Comparison of ENCODE assay signal across 8 cellular contexts in genomic region chr17:28720247-28720996, GRCh38. TPM values are rescaled to one million over a fixed set of nuclear protein-coding genes. Genes with fewer than 3 reads are reported as not detected.
DNase-seq lines count a peak whose midpoint lies in the region; ATAC-seq, FAIRE-seq and TF ChIP-seq lines count a peak whose summit lies in the region.

No MANE protein-coding gene starts in this region.

- peak overlapping the region; percentile 95 for H3K4me2 ChIP-seq in MM.1S (ENCODE audit: low read depth, low read length)
- peak overlapping the region; percentile 96 for H3K4me2 ChIP-seq in K562 (ENCODE audit: insufficient read depth, low read length)

- in situ Hi-C loops in K562 (cut with MboI): no loop called here
- in situ Hi-C loops in transverse colon (cut with MboI; ENCODE audit: low pct_ligation_motif_present in 1 of 4, low pct_unique_long_range_greater_than_20kb in 1 of 4, low sequenced_read_pairs in 3 of 4): no loop called here

- H3K27ac ChIP-seq in MM.1S (ENCODE audit: low read length) (peak overlapping the region; percentile 73), K562 (ENCODE audit: extremely low read depth, low read depth, low read length) (peak overlapping the region; percentile 95), transverse colon (peak overlapping the region; percentile 85 to 91 (median 88))

- under 1% methylated on average over 26 of the region's 30 CpGs for WGBS in K562 (ENCODE audit: insufficient coverage, low coverage, missing lambda C conversion rate)
- WGBS in transverse colon (ENCODE audit: low coverage in 1 of 2), 2 donors: 0% methylated on average over 10 to 28 of the region's 30 CpGs

- H3K9me3 Mint-ChIP-seq in memory B cell: no peaks in the 10 kb centered on the region

- peaks cover 16% of the 10 kb centered on the region; the same call in 1 of the 2 replicates for H3K36me3 ChIP-seq in MM.1S (replicated peaks; ENCODE audit: insufficient read depth, low read length)
- peaks cover 54% of the 10 kb centered on the region for H3K36me3 ChIP-seq in K562 (ENCODE audit: control insufficient read depth, insufficient read depth, low read length)
- H3K36me3 ChIP-seq in transverse colon: peaks cover 0 to 25% (median 9%) of the 10 kb centered on the region in 4 donors

- H4K20me1 ChIP-seq in MM.1S (ENCODE audit: insufficient read depth, low read length) (0 out of 2 replicates have a peak, but pooled peaks cover 13% of the 10 kb centered on the region), K562 (replicated peaks; ENCODE audit: control insufficient read depth, insufficient read depth, low read length) (peaks cover 47% of the 10 kb centered on the region)

- TF ChIP-seq EP300 in K562 (IDR thresholded peaks at IDR 0.05; ENCODE audit: low read length) (no peak), transverse colon (IDR thresholded peaks at IDR 0.05; ENCODE audit: low read depth) (no peak)

- H3K4me3 ChIP-seq in MM.1S (ENCODE audit: low read length): peak overlapping the region; percentile 92
- H3K4me3 ChIP-seq in K562: peak overlapping the region; percentile 75
- H3K4me3 ChIP-seq in transverse colon: peak overlapping the region; percentile 50 to 83 (median 72)

- TF ChIP-seq CTCF in MM.1S (IDR thresholded peaks at IDR 0.05; ENCODE audit: low read length): peak; percentile 32
- TF ChIP-seq CTCF in K562 (IDR thresholded peaks at IDR 0.05 in 2 of 3, conservative IDR thresholded peaks at IDR 0.05 in 1 of 3; ENCODE audit: insufficient read depth in 2 of 3, low read depth in 1 of 3, low read length in 3 of 3): peak; percentile 45 to 53 (median 49)
- peak in 2 of 5 experiments; percentile 29 to 40 for TF ChIP-seq CTCF in transverse colon (IDR thresholded peaks at IDR 0.05)
- no peak for TF ChIP-seq CTCF in GM10248 (IDR thresholded peaks at IDR 0.05; ENCODE audit: control extremely low read depth, extremely low read depth, low read depth, missing control alignments)

- peaks cover 45% of the 10 kb centered on the region for H3K4me1 Mint-ChIP-seq in memory B cell

- TSS peak; percentile 76 for BruUV-seq in K562 (replicated peaks; lab: Mats Ljungman, UMichigan)

- no peaks in the 10 kb centered on the region for H3K9me1 ChIP-seq in K562 (ENCODE audit: control insufficient read depth, insufficient read depth, low read length)

- peak overlapping the region; percentile 99 for H3K27ac Mint-ChIP-seq in memory B cell

- H3K27me3 Mint-ChIP-seq in memory B cell: peaks cover 2% of the 10 kb centered on the region

- intact Hi-C loops in K562 (cut with micrococcal nuclease) (loop anchor here (10.0 kb wide), 1 partner anchor 394 kb away; no protein-coding TSS in a partner anchor), transverse colon (cut with DNase I; ENCODE audit: low total_unique reads) (loop anchor here (10.0 kb wide), 2 partner anchors 234 to 394 kb away; partner anchors contain the start of gene PHF12)

- peak overlapping the region; percentile 99 for H3K4me3 Mint-ChIP-seq in memory B cell

- peak; percentile 6; the same call in 2 of the 3 replicates for ATAC-seq in K562
- no peak for ATAC-seq in memory B cell (ENCODE audit: low read depth)

- H3F3A ChIP-seq in MM.1S (ENCODE audit: insufficient read depth, low read length): peaks cover 57% of the 10 kb centered on the region

- no peak for FAIRE-seq in K562 (lab: Jason Lieb, UNC)

- H2AFZ ChIP-seq in MM.1S (ENCODE audit: low read length) (no peak overlapping the region), K562 (ENCODE audit: low read depth, low read length) (no peak overlapping the region)

- POLR2A ChIA-PET in K562 (lab: Yijun Ruan, JAX): interaction anchor here (0.6 to 11.1 kb wide), 25 partner anchors 8 to 459 kb away, joined by 3 to 367 read pairs (median 4); partner anchors contain the start of genes ALDOC, BLTP2, FAM222B and MYO18A
- POLR2A ChIA-PET in GM10248 (lab: Yijun Ruan, JAX): interaction anchor here (1.0 to 2.0 kb wide), 12 partner anchors 8 to 397 kb away, joined by 3 to 21 read pairs (median 7); partner anchors contain the start of genes NEK8, PHF12, PROCA1 and SDF2

- H3K9me2 ChIP-seq in MM.1S (replicated peaks; ENCODE audit: insufficient read depth, low read length): no peaks in the 10 kb centered on the region

- peaks cover 27% of the 10 kb centered on the region for H3K36me3 Mint-ChIP-seq in memory B cell

- H3K27me3 ChIP-seq in MM.1S (replicated peaks; ENCODE audit: insufficient read depth, low read length): peaks cover 32% of the 10 kb centered on the region
- 0 out of 5 replicates have a peak, but pooled peaks cover 0 to 6% of the 10 kb centered on the region in 2 experiments for H3K27me3 ChIP-seq in K562 (ENCODE audit: control insufficient read depth in 2 of 2, insufficient read depth in 2 of 2, low read length in 2 of 2)
- H3K27me3 ChIP-seq in transverse colon: peaks cover 14% of the 10 kb centered on the region

- H3K9ac ChIP-seq in MM.1S (ENCODE audit: low read length): peak overlapping the region; percentile 99
- H3K9ac ChIP-seq in K562 (ENCODE audit: insufficient read depth in 1 of 2, low read depth in 2 of 2, low read length in 2 of 2): peak overlapping the region; percentile 97 to 100

- peak; percentile 17 for DNase-seq in COLO668 (lab: John Stamatoyannopoulos, UW; ENCODE audit: unreplicated experiment)
- DNase-seq in MM.1S: peak; percentile 58
- DNase-seq in K562 (ENCODE audit: extremely low read depth in 1 of 4, low spot score in 3 of 4): peak in 3 of 4 experiments; percentile 27 to 66 (median 30)
- DNase-seq in memory B cell (ENCODE audit: low spot score in 2 of 2): no peak
- no peak for DNase-seq in transverse colon
- no peak for DNase-seq in GM10248 (ENCODE audit: extremely low spot score)
- no peak for DNase-seq in NCI-H774 (lab: John Stamatoyannopoulos, UW)
- DNase-seq in DMS114 treated with DMSO at 0.1 percent for 48 hours (lab: John Stamatoyannopoulos, UW; ENCODE audit: unreplicated experiment): no peak

- no peak for TF ChIP-seq RAD21 in K562 (CRISPR knock-in tag; conservative IDR thresholded peaks at IDR 0.05 in 1 of 2, IDR thresholded peaks at IDR 0.05 in 1 of 2)

- H3K4me1 ChIP-seq in MM.1S (ENCODE audit: low read length) (no peaks in the 10 kb centered on the region; the same call in 1 of the 2 replicates), K562 (replicated peaks in 1 of 2; ENCODE audit: control insufficient read depth in 2 of 2, insufficient read depth in 2 of 2, low read length in 2 of 2) (peaks cover 46 to 47% of the 10 kb centered on the region in 2 experiments), transverse colon (peaks cover 33 to 67% (median 60%) of the 10 kb centered on the region in 4 donors)

- CTCF ChIA-PET in K562 (lab: Yijun Ruan, JAX; ENCODE audit: low intra/inter-chr PET ratio): interaction anchor here (1.2 to 2.1 kb wide), 3 partner anchors 30 to 75 kb away, joined by 3 to 10 read pairs (median 5); no protein-coding TSS in a partner anchor
- CTCF ChIA-PET in GM10248 (lab: Yijun Ruan, JAX): interaction anchor here (1.0 to 3.4 kb wide), 14 partner anchors 8 to 397 kb away, joined by 3 to 18 read pairs (median 5); partner anchors contain the start of genes NEK8, PHF12 and PROCA1

- peak; percentile 29; the same call in 1 of the 2 replicates for TF ChIP-seq POLR2A in K562 (conservative IDR thresholded peaks at IDR 0.05)
- TF ChIP-seq POLR2A in transverse colon (IDR thresholded peaks at IDR 0.05): no peak

- H3K9me3 ChIP-seq in MM.1S (replicated peaks; ENCODE audit: insufficient read depth, low read length) (no peaks in the 10 kb centered on the region), K562 (replicated peaks; ENCODE audit: control insufficient read depth, insufficient read depth, low read depth, low read length) (no peaks in the 10 kb centered on the region), transverse colon (no peaks in the 10 kb centered on the region)

- H3K79me2 ChIP-seq in MM.1S (ENCODE audit: low read length) (peaks cover 39% of the 10 kb centered on the region), K562 (ENCODE audit: control insufficient read depth, insufficient read depth, low read length) (peaks cover 66% of the 10 kb centered on the region)

RNA-seq across cellular contexts. Expression of gene RPL23A, which starts 0.6 kb away (rescaled TPM):
- 434 and 501 TPM in 2 replicates for total RNA-seq in K562 (2011; cell fraction: chromatin; rRNA removed; ENCODE audit: low replicate concordance)
- 468 and 553 TPM in 2 replicates for total RNA-seq in K562 (2011; cell fraction: nucleolus; rRNA removed)
- 654 and 1,193 TPM in 2 replicates for total RNA-seq in K562 (2011; cell fraction: nucleoplasm; rRNA removed)
- 1,152 and 1,205 TPM in 2 replicates for total RNA-seq in K562 (2014; rRNA removed)
- total RNA-seq in K562 (2014; rRNA removed; fragmentation: Illumina TruSeq; extraction: Trizol): 2,395 and 2,469 TPM in 2 replicates
- 1,764 and 1,818 TPM in 2 replicates for total RNA-seq in K562 (2015; rRNA removed; fragmentation: Illumina TruSeq; extraction: Trizol)
- total RNA-seq in K562 (2021): 2,532 and 2,839 TPM in 2 replicates
- polyA plus RNA-seq in K562 (2011; rRNA removed): 2,188 and 2,272 TPM in 2 replicates
- 483 and 1,010 TPM in 2 replicates for polyA plus RNA-seq in K562 (2011; cell fraction: cytosol; rRNA removed)
- polyA plus RNA-seq in K562 (2011; cell fraction: nucleus; rRNA removed): 376 and 671 TPM in 2 replicates
- 2,873 and 3,044 TPM in 2 replicates for polyA plus RNA-seq in K562 (2012)
- polyA plus RNA-seq in K562 (2014; fragmentation: Illumina TruSeq; extraction: Trizol): 1,539 and 1,550 TPM in 2 replicates
- 1,000 to 10,000 TPM; 6,705 to 7,115 TPM for polyA plus RNA-seq in K562 (2014; fragmentation: Nextera tagmentation; extraction: Ambion mirVana)
- polyA plus RNA-seq in K562 (2014; rRNA removed): 1,016 and 1,176 TPM in 2 replicates
- 3,418 and 5,037 TPM in 2 replicates for polyA minus RNA-seq in K562 (2011; rRNA and poly(A)+ RNA removed)
- 735 and 1,003 TPM in 2 replicates for polyA minus RNA-seq in K562 (2011; cell fraction: cytosol; rRNA and poly(A)+ RNA removed)
- 214 and 406 TPM in 2 replicates for polyA minus RNA-seq in K562 (2011; cell fraction: nucleus; rRNA and poly(A)+ RNA removed)
- total RNA-seq in transverse colon: 100 to 1,000 TPM; 238 to 385 (median 342) TPM

RNA-seq across cellular contexts. Expression of gene RAB34, which starts 2.8 kb away (rescaled TPM):
- total RNA-seq in K562 (2011; cell fraction: chromatin; rRNA removed; ENCODE audit: low replicate concordance): 3.0 and 5.4 TPM in 2 replicates
- 1.2 and 2.6 TPM in 2 replicates for total RNA-seq in K562 (2011; cell fraction: nucleolus; rRNA removed)
- 2.2 and 3.7 TPM in 2 replicates for total RNA-seq in K562 (2011; cell fraction: nucleoplasm; rRNA removed)
- 0.37 and 3.8 TPM in 2 replicates for total RNA-seq in K562 (2014; rRNA removed)
- 0.29 and 0.47 TPM in 2 replicates for total RNA-seq in K562 (2014; rRNA removed; fragmentation: Illumina TruSeq; extraction: Trizol)
- 0.18 and 0.26 TPM in 2 replicates for total RNA-seq in K562 (2015; rRNA removed; fragmentation: Illumina TruSeq; extraction: Trizol)
- 0.92 and 2.1 TPM in 2 replicates for total RNA-seq in K562 (2021)
- 0.60 and 0.81 TPM in 2 replicates for polyA plus RNA-seq in K562 (2011; rRNA removed)
- polyA plus RNA-seq in K562 (2011; cell fraction: cytosol; rRNA removed): 0.45 and 0.53 TPM in 2 replicates
- polyA plus RNA-seq in K562 (2011; cell fraction: nucleus; rRNA removed): 1.3 and 3.1 TPM in 2 replicates
- 0.10 and 0.36 TPM in 2 replicates for polyA plus RNA-seq in K562 (2012)
- 0.19 TPM in 1 of 2 replicates, not detected in the other for polyA plus RNA-seq in K562 (2014; fragmentation: Illumina TruSeq; extraction: Trizol)
- under 1 TPM in 1 of 2 experiments, not detected in 1; 0.07 TPM for polyA plus RNA-seq in K562 (2014; fragmentation: Nextera tagmentation; extraction: Ambion mirVana)
- 0.44 and 1.0 TPM in 2 replicates for polyA plus RNA-seq in K562 (2014; rRNA removed)
- not detected in 2 replicates for polyA minus RNA-seq in K562 (2011; rRNA and poly(A)+ RNA removed)
- polyA minus RNA-seq in K562 (2011; cell fraction: cytosol; rRNA and poly(A)+ RNA removed): 3.1 TPM in 1 of 2 replicates, not detected in the other
- 0.81 and 1.3 TPM in 2 replicates for polyA minus RNA-seq in K562 (2011; cell fraction: nucleus; rRNA and poly(A)+ RNA removed)
- total RNA-seq in transverse colon: 10 to 100 TPM; 41.1 to 60.5 (median 50.0) TPM

RNA-seq across cellular contexts. Expression of gene TLCD1, which starts 5.6 kb away (rescaled TPM):
- total RNA-seq in K562 (2011; cell fraction: chromatin; rRNA removed; ENCODE audit: low replicate concordance): 34.1 and 67.7 TPM in 2 replicates
- 59.7 and 73.9 TPM in 2 replicates for total RNA-seq in K562 (2011; cell fraction: nucleolus; rRNA removed)
- 47.7 and 50.0 TPM in 2 replicates for total RNA-seq in K562 (2011; cell fraction: nucleoplasm; rRNA removed)
- total RNA-seq in K562 (2014; rRNA removed) (15.8 and 26.0 TPM in 2 replicates), K562 (2014; rRNA removed; fragmentation: Illumina TruSeq; extraction: Trizol) (19.7 and 21.7 TPM in 2 replicates), K562 (2015; rRNA removed; fragmentation: Illumina TruSeq; extraction: Trizol) (15.7 and 18.1 TPM in 2 replicates), K562 (2021) (27.1 and 29.5 TPM in 2 replicates), transverse colon (10 to 100 TPM in 1 of 4 donors, 1 to 10 TPM in 1, not detected in 2; 5.6 to 11.5 TPM)
- polyA plus RNA-seq in K562 (2011; rRNA removed) (17.2 and 33.2 TPM in 2 replicates), K562 (2014; fragmentation: Illumina TruSeq; extraction: Trizol) (34.2 and 37.7 TPM in 2 replicates), K562 (2014; fragmentation: Nextera tagmentation; extraction: Ambion mirVana) (10 to 100 TPM in 1 of 2 experiments, 1 to 10 TPM in 1; 6.8 to 10.2 TPM), K562 (2014; rRNA removed) (25.0 and 34.7 TPM in 2 replicates)
- 28.5 and 69.2 TPM in 2 replicates for polyA plus RNA-seq in K562 (2011; cell fraction: cytosol; rRNA removed)
- polyA plus RNA-seq in K562 (2011; cell fraction: nucleus; rRNA removed): 25.3 and 42.9 TPM in 2 replicates
- polyA plus RNA-seq in K562 (2012): 14.3 and 27.8 TPM in 2 replicates
- 15.8 and 41.3 TPM in 2 replicates for polyA minus RNA-seq in K562 (2011; rRNA and poly(A)+ RNA removed)
- polyA minus RNA-seq in K562 (2011; cell fraction: cytosol; rRNA and poly(A)+ RNA removed): 7.2 and 13.1 TPM in 2 replicates
- polyA minus RNA-seq in K562 (2011; cell fraction: nucleus; rRNA and poly(A)+ RNA removed): 32.4 and 42.9 TPM in 2 replicates

RNA-seq across cellular contexts. Expression of gene NEK8, which starts 8.2 kb away (rescaled TPM):
- 53.1 and 144 TPM in 2 replicates for total RNA-seq in K562 (2011; cell fraction: chromatin; rRNA removed; ENCODE audit: low replicate concordance)
- 60.9 and 78.0 TPM in 2 replicates for total RNA-seq in K562 (2011; cell fraction: nucleolus; rRNA removed)
- 42.5 and 50.3 TPM in 2 replicates for total RNA-seq in K562 (2011; cell fraction: nucleoplasm; rRNA removed)
- total RNA-seq in K562 (2014; rRNA removed) (4.6 and 5.8 TPM in 2 replicates), K562 (2014; rRNA removed; fragmentation: Illumina TruSeq; extraction: Trizol) (3.9 TPM in 2 replicates), K562 (2015; rRNA removed; fragmentation: Illumina TruSeq; extraction: Trizol) (3.6 and 4.5 TPM in 2 replicates), K562 (2021) (6.4 and 7.8 TPM in 2 replicates), transverse colon (10 to 100 TPM in 1 of 4 donors, 1 to 10 TPM in 3; 5.7 to 52.3 (median 8.3) TPM)
- polyA plus RNA-seq in K562 (2011; rRNA removed) (16.6 and 17.7 TPM in 2 replicates), K562 (2014; fragmentation: Illumina TruSeq; extraction: Trizol) (5.7 and 8.2 TPM in 2 replicates), K562 (2014; fragmentation: Nextera tagmentation; extraction: Ambion mirVana) (1 to 10 TPM in 1 of 2 experiments, under 1 TPM in 1; 0.98 to 1.6 TPM), K562 (2014; rRNA removed) (7.6 and 10.3 TPM in 2 replicates)
- 11.0 and 15.6 TPM in 2 replicates for polyA plus RNA-seq in K562 (2011; cell fraction: cytosol; rRNA removed)
- polyA plus RNA-seq in K562 (2011; cell fraction: nucleus; rRNA removed): 27.1 and 34.4 TPM in 2 replicates
- 5.1 and 5.5 TPM in 2 replicates for polyA plus RNA-seq in K562 (2012)
- polyA minus RNA-seq in K562 (2011; rRNA and poly(A)+ RNA removed): 23.5 and 32.9 TPM in 2 replicates
- polyA minus RNA-seq in K562 (2011; cell fraction: cytosol; rRNA and poly(A)+ RNA removed): 9.6 and 10.3 TPM in 2 replicates
- polyA minus RNA-seq in K562 (2011; cell fraction: nucleus; rRNA and poly(A)+ RNA removed): 18.8 and 23.9 TPM in 2 replicates

RNA-seq across cellular contexts. Expression of gene PROCA1, which starts 8.7 kb away (rescaled TPM):
- 25.9 and 39.2 TPM in 2 replicates for total RNA-seq in K562 (2011; cell fraction: chromatin; rRNA removed; ENCODE audit: low replicate concordance)
- total RNA-seq in K562 (2011; cell fraction: nucleolus; rRNA removed): 26.1 and 28.0 TPM in 2 replicates
- 25.2 and 29.9 TPM in 2 replicates for total RNA-seq in K562 (2011; cell fraction: nucleoplasm; rRNA removed)
- total RNA-seq in K562 (2014; rRNA removed): 5.9 and 6.6 TPM in 2 replicates
- total RNA-seq in K562 (2014; rRNA removed; fragmentation: Illumina TruSeq; extraction: Trizol): 2.7 and 2.9 TPM in 2 replicates
- 4.7 and 5.4 TPM in 2 replicates for total RNA-seq in K562 (2015; rRNA removed; fragmentation: Illumina TruSeq; extraction: Trizol)
- total RNA-seq in K562 (2021): 5.3 and 5.6 TPM in 2 replicates
- polyA plus RNA-seq in K562 (2011; rRNA removed): 7.0 and 7.3 TPM in 2 replicates
- polyA plus RNA-seq in K562 (2011; cell fraction: cytosol; rRNA removed): 5.1 and 6.1 TPM in 2 replicates
- polyA plus RNA-seq in K562 (2011; cell fraction: nucleus; rRNA removed): 28.0 and 51.9 TPM in 2 replicates
- polyA plus RNA-seq in K562 (2012): 5.9 and 11.2 TPM in 2 replicates
- 5.4 and 6.7 TPM in 2 replicates for polyA plus RNA-seq in K562 (2014; fragmentation: Illumina TruSeq; extraction: Trizol)
- polyA plus RNA-seq in K562 (2014; fragmentation: Nextera tagmentation; extraction: Ambion mirVana): 1 to 10 TPM in 1 of 2 experiments, under 1 TPM in 1; 0.78 to 1.3 TPM
- 13.1 and 16.2 TPM in 2 replicates for polyA plus RNA-seq in K562 (2014; rRNA removed)
- 2.1 and 3.2 TPM in 2 replicates for polyA minus RNA-seq in K562 (2011; rRNA and poly(A)+ RNA removed)
- polyA minus RNA-seq in K562 (2011; cell fraction: cytosol; rRNA and poly(A)+ RNA removed): 1.0 and 3.0 TPM in 2 replicates
- polyA minus RNA-seq in K562 (2011; cell fraction: nucleus; rRNA and poly(A)+ RNA removed): 5.7 and 7.2 TPM in 2 replicates
- total RNA-seq in transverse colon: 1 to 10 TPM in 2 of 4 donors, under 1 TPM in 1, not detected in 1; 0.96 to 2.9 (median 1.4) TPM

Comparison
In these comparisons a context has a peak if more than half of its experiments do, and no peak if none do; other contexts are left out.
1. DNase-seq: peak in COLO668 (single experiment), MM.1S (single experiment) and K562 (3 of 4); none in memory B cell (0 of 2), transverse colon (single experiment), GM10248 (single experiment), NCI-H774 (single experiment) and DMS114 treated with DMSO at 0.1 percent for 48 hours (single experiment).
2. RNA of gene RAB34, which starts 2.8 kb away (total RNA-seq): 41.1 to 60.5 TPM in transverse colon; 0.18 to 5.4 TPM in K562; every median in the first group is over 4 times any median in the second.
3. Peak in every context shown above with its lines, with median percentiles within 50 percentile points of each other: H3K27ac ChIP-seq and H3K4me3 ChIP-seq.